Comparison of ENCODE assay signal across 9 cellular contexts in genomic region chr1:87329051-87329755, GRCh38. TPM values are rescaled to one million over a fixed set of nuclear protein-coding genes. Genes with fewer than 3 reads are reported as not detected.
A peak's percentile ranks its signal among the peaks of the same experiment; 100 is the strongest.
DNase-seq lines count a peak whose midpoint lies in the region; ATAC-seq, FAIRE-seq and TF ChIP-seq lines count a peak whose summit lies in the region.
"Had no signal": no experiment of that assay in that cellular context is flagged by ENCODE, and none has a peak within 500 bp of the region (broad histone marks: within the 10 kb centered on the region; RNA-seq: fewer than 3 reads in every experiment).

No MANE protein-coding gene starts in this region.

- H3K4me1 ChIP-seq in kidney (ENCODE audit: control insufficient read depth in 1 of 2, insufficient read depth in 1 of 2, low read depth in 1 of 2, low read length in 2 of 2), result peaks cover 7 to 18% of the 10 kb centered on the region in 2 donors

- TF ChIP-seq CTCF in GM06990 (IDR thresholded peaks at IDR 0.05; ENCODE audit: insufficient read depth, low read length, poor library complexity, severe bottlenecking), result no peak
- no peak for TF ChIP-seq CTCF in WI38 (IDR thresholded peaks at IDR 0.05; ENCODE audit: low read depth, low read length)
- TF ChIP-seq CTCF in kidney (IDR thresholded peaks at IDR 0.05; ENCODE audit: borderline replicate concordance, extremely low read depth, insufficient read depth), result no peak

- peak; percentile 64 for DNase-seq in GM06990 (ENCODE audit: extremely low read depth, insufficient read length)
- peak; percentile 51 for DNase-seq in MG63
- peak; percentile 83 for DNase-seq in kidney
- peak; percentile 23 for DNase-seq in stimulated activated CD4-positive, alpha-beta T cell treated with anti-CD3 and anti-CD28 coated beads, Interleukin-1b, Interleukin-23, amount 100 ng/mL, for 48 hours
- no peak for DNase-seq in cerebellar cortex (ENCODE audit: low spot score)

- no peaks in the 10 kb centered on the region for H3K36me3 ChIP-seq in GM06990 (ENCODE audit: control insufficient read depth, insufficient read depth, low read length)
- peaks cover 8% of the 10 kb centered on the region for H3K36me3 ChIP-seq in MG63
- no peaks in the 10 kb centered on the region for H3K36me3 ChIP-seq in kidney (ENCODE audit: control insufficient read depth in 1 of 2, insufficient read depth in 2 of 2, low read length in 2 of 2)

- peak overlapping the region; percentile 83 for H3K4me3 ChIP-seq in GM06990 (replicated peaks; ENCODE audit: low read depth, low read length)
- H3K4me3 ChIP-seq in MG63, result peak overlapping the region; percentile 81
- peak overlapping the region; percentile 88 for H3K4me3 ChIP-seq in WI38 (ENCODE audit: low read depth, low read length)
- peak overlapping the region; percentile 74 to 89 for H3K4me3 ChIP-seq in kidney (ENCODE audit: low read length in 2 of 2)

- no peak for ATAC-seq in GM18519 (IDR thresholded peaks at IDR 0.05; ENCODE audit: low FRiP score, unreplicated experiment)

- intact Hi-C loops in kidney (cut with DNase I), result no loop called here

- FAIRE-seq in kidney (lab: Jason Lieb, UNC), result no peak
- FAIRE-seq: endometrium had no signal

- H3K9me3 ChIP-seq in MG63, result no peaks in the 10 kb centered on the region
- H3K9me3 ChIP-seq in kidney (ENCODE audit: control insufficient read depth in 1 of 2, low read length in 2 of 2), result no peaks in the 10 kb centered on the region

- no peaks in the 10 kb centered on the region for H3K27me3 ChIP-seq in GM06990 (replicated peaks; ENCODE audit: control insufficient read depth, insufficient read depth, low read length)
- no peaks in the 10 kb centered on the region for H3K27me3 ChIP-seq in MG63

- H3K27ac ChIP-seq in cingulate gyrus (ENCODE audit: low read depth, low read length) (peak overlapping the region; percentile 88), kidney (ENCODE audit: low read depth in 2 of 2, low read length in 2 of 2) (peak overlapping the region; percentile 84 to 89)

- peak overlapping the region; percentile 33 to 85 for H3K9ac ChIP-seq in kidney (ENCODE audit: low read length in 2 of 2)

RNA-seq across cellular contexts. Expression of gene LMO4, which starts 0.5 kb away (rescaled TPM):
- total RNA-seq in MG63 (2014; rRNA removed; shearing (Covaris generic); ENCODE audit: low replicate concordance), result 41.3 and 57.4 TPM in 2 replicates
- total RNA-seq in kidney, result 56.2 TPM
- polyA plus RNA-seq in kidney (ENCODE audit: insufficient read depth, low read depth, low replicate concordance), result 39.1 TPM
